Comparison of ENCODE assay signal across 16 cellular contexts in genomic region chr2:223697316-223697875, GRCh38.
"Had no signal": no experiment of that assay in that cellular context is flagged by ENCODE, and none has a peak within 500 bp of the region (broad histone marks: within the 10 kb centered on the region; RNA-seq: fewer than 3 reads in every experiment).

No MANE protein-coding gene starts in this region.

- ATAC-seq: activated CD8-positive, alpha-beta T cell treated with anti-CD3 and anti-CD28 coated beads, Interleukin-2, amount 10 ng/mL, durations not matched to agents 7 days and 5 days; body of pancreas; effector memory CD8-positive, alpha-beta T cell had no signal

- H3K9me3 ChIP-seq: body of pancreas, heart left ventricle, left lung, thoracic aorta, uterus had no signal

- H3K36me3 ChIP-seq: heart left ventricle, left lung, thoracic aorta, uterus had no signal

- H3K27me3 Mint-ChIP-seq: central memory CD8-positive, alpha-beta T cell had no signal

- H3K4me3 ChIP-seq: body of pancreas, heart left ventricle, left lung, thoracic aorta, uterus had no signal

- H3K27ac ChIP-seq: body of pancreas, heart left ventricle, left lung, thoracic aorta, uterus had no signal

- H3K4me1 Mint-ChIP-seq: central memory CD8-positive, alpha-beta T cell had no signal

- H3K9me3 Mint-ChIP-seq: activated naive CD4-positive, alpha-beta T cell treated with anti-CD3 and anti-CD28 coated beads for 36 hours; central memory CD8-positive, alpha-beta T cell; dendritic cell treated with granulocyte-macrophage colony-stimulating factor and Interleukin-4, amounts not matched to agents 40 ng/mL and 50 ng/mL, for 4 days; effector memory CD8-positive, alpha-beta T cell had no signal

- H3K4me1 ChIP-seq: body of pancreas, left lung, uterus had no signal

- H3K27me3 ChIP-seq: body of pancreas, heart left ventricle, left lung, uterus had no signal

- DNase-seq: activated CD4-positive, alpha-beta T cell treated with anti-CD3 and anti-CD28 coated beads for 48 hours; activated CD8-positive, alpha-beta T cell treated with anti-CD3 and anti-CD28 coated beads, Interleukin-2, amount 10 ng/mL, durations not matched to agents 7 days and 5 days; activated naive CD4-positive, alpha-beta T cell treated with anti-CD3 and anti-CD28 coated beads for 36 hours; body of pancreas; effector memory CD8-positive, alpha-beta T cell; erythroblast; heart left ventricle; left lung; stimulated activated CD4-positive, alpha-beta T cell treated with anti-CD3 and anti-CD28 coated beads, Interleukin-4, amount 100 ng/mL, for 1 hour; stimulated activated CD8-positive, alpha-beta memory T cell treated with anti-CD3 and anti-CD28 coated beads, Interleukin-4, amount 100 ng/mL, for 48 hours; T-helper 1 cell; uterus had no signal

- H3K27ac Mint-ChIP-seq: activated CD8-positive, alpha-beta T cell treated with anti-CD3 and anti-CD28 coated beads, Interleukin-2, amount 10 ng/mL, durations not matched to agents 7 days and 5 days; activated naive CD4-positive, alpha-beta T cell treated with anti-CD3 and anti-CD28 coated beads for 36 hours; dendritic cell treated with granulocyte-macrophage colony-stimulating factor and Interleukin-4, amounts not matched to agents 40 ng/mL and 50 ng/mL, for 4 days; effector memory CD8-positive, alpha-beta T cell; stimulated activated naive CD8-positive, alpha-beta T cell treated with anti-CD3 and anti-CD28 coated beads, Interleukin-15, Interleukin-2, amounts not matched to agents 100 ng/mL and 50 ng/mL, for 24 hours had no signal

- H3K4me3 Mint-ChIP-seq: activated CD8-positive, alpha-beta T cell treated with anti-CD3 and anti-CD28 coated beads, Interleukin-2, amount 10 ng/mL, durations not matched to agents 7 days and 5 days; activated naive CD4-positive, alpha-beta T cell treated with anti-CD3 and anti-CD28 coated beads for 36 hours; central memory CD8-positive, alpha-beta T cell; dendritic cell treated with granulocyte-macrophage colony-stimulating factor and Interleukin-4, amounts not matched to agents 40 ng/mL and 50 ng/mL, for 4 days; effector memory CD8-positive, alpha-beta T cell; stimulated activated naive CD8-positive, alpha-beta T cell treated with anti-CD3 and anti-CD28 coated beads, Interleukin-15, Interleukin-2, amounts not matched to agents 100 ng/mL and 50 ng/mL, for 24 hours had no signal
